In genomic region chr10:110863361-110863760, GRCh38 we compare ENCODE assay signal across 1 cellular context.
TF ChIP-seq lines count a peak whose summit lies in the region.

No MANE protein-coding gene starts in this region.

TF ChIP-seq in GM12878, 131 proteins besides CTCF, POLR2A, EP300 and RAD21:
- TF ChIP-seq RELA (IDR thresholded peaks at IDR 0.05; ENCODE audit: borderline replicate concordance, partially characterized antibody) (no peak), RFX5 (IDR thresholded peaks at IDR 0.05; ENCODE audit: low read depth, low read length) (no peak), ZNF274 (IDR thresholded peaks at IDR 0.05; ENCODE audit: insufficient read depth, insufficient read length) (no peak), SMAD1 (IDR thresholded peaks at IDR 0.05; ENCODE audit: low read depth, partially characterized antibody) (no peak), CHD2 (IDR thresholded peaks at IDR 0.05; ENCODE audit: borderline replicate concordance, low read depth, low read length) (no peak)
- TF ChIP-seq, protein P1, sequence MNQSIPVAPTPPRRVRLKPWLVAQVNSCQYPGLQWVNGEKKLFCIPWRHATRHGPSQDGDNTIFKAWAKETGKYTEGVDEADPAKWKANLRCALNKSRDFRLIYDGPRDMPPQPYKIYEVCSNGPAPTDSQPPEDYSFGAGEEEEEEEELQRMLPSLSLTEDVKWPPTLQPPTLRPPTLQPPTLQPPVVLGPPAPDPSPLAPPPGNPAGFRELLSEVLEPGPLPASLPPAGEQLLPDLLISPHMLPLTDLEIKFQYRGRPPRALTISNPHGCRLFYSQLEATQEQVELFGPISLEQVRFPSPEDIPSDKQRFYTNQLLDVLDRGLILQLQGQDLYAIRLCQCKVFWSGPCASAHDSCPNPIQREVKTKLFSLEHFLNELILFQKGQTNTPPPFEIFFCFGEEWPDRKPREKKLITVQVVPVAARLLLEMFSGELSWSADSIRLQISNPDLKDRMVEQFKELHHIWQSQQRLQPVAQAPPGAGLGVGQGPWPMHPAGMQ (IDR thresholded peaks at IDR 0.05; ENCODE audit: borderline replicate concordance): no peak
